ENCODE assay signal across 8 cellular contexts in genomic region chr14:104138098-104138890, GRCh38. TPM values are rescaled to one million over a fixed set of nuclear protein-coding genes. Genes with fewer than 3 reads are reported as not detected.
DNase-seq lines count a peak whose midpoint lies in the region; ATAC-seq, FAIRE-seq and TF ChIP-seq lines count a peak whose summit lies in the region.

Gene KIF26A, plus strand, starts transcription at chr14:104138587. Its CDS starts 136 bp downstream, at chr14:104138723.

- H3K27ac Mint-ChIP-seq in naive thymus-derived CD8-positive, alpha-beta T cell = no peak within 1 kb of the TSS

- peak within 1 kb of the TSS; percentile 43 for H4K8ac ChIP-seq in H1 (ENCODE audit: extremely low read depth, insufficient read depth, low read length)

- peak within 1 kb of the TSS; percentile 85 for H3K4ac ChIP-seq in H1 (replicated peaks; ENCODE audit: insufficient read length, low read depth, low read length)

- H3K9me3 ChIP-seq in RWPE2 (ENCODE audit: severe bottlenecking) (no peaks in the 10 kb centered on the region), H1 (ENCODE audit: insufficient read depth in 2 of 2, low read depth in 1 of 2, low read length in 1 of 2) (no peaks in the 10 kb centered on the region)

- no peaks in the 10 kb centered on the region for H3K9me3 Mint-ChIP-seq in naive thymus-derived CD8-positive, alpha-beta T cell

- no peak within 1 kb of the TSS for H3K14ac ChIP-seq in H1 (ENCODE audit: insufficient read length)

- CTCF ChIA-PET in H1 (lab: Charles Lee; ENCODE audit: partially characterized antibody) = interaction anchor here (0.6 to 1.9 kb wide), 14 partner anchors 10 to 1251 kb away, joined by 3 to 6 read pairs (median 3); no protein-coding TSS in a partner anchor

- H3K18ac ChIP-seq in H1 (ENCODE audit: extremely low read depth, low read length) = peak within 1 kb of the TSS; percentile 60

- H3K27ac ChIP-seq in RWPE2 (ENCODE audit: poor library complexity, severe bottlenecking) (no peak within 1 kb of the TSS), H1 (ENCODE audit: low read depth, low read length) (no peak within 1 kb of the TSS)

- peak within 1 kb of the TSS; percentile 83 to 88 for H3K4me2 ChIP-seq in H1 (ENCODE audit: insufficient read depth in 1 of 2, low read depth in 2 of 2, low read length in 2 of 2)

- no peak within 1 kb of the TSS; the same call in 1 of the 2 replicates for H2BK5ac ChIP-seq in H1 (ENCODE audit: low read depth, low read length)

- TF ChIP-seq EP300 in H1 (IDR thresholded peaks at IDR 0.05; ENCODE audit: borderline replicate concordance in 1 of 2, low read depth in 2 of 2, low read length in 2 of 2) = no peak

- peaks cover 11 to 42% of the 10 kb centered on the region in 2 experiments; a peak in 3 of 4 replicates for H3K79me2 ChIP-seq in H1 (ENCODE audit: control insufficient read depth in 1 of 2, insufficient read depth in 2 of 2, low read length in 2 of 2)

- H4K20me1 ChIP-seq in H1 (replicated peaks in 1 of 2; ENCODE audit: control insufficient read depth in 1 of 2, insufficient read depth in 2 of 2, low read length in 2 of 2) = peaks cover 16 to 25% of the 10 kb centered on the region in 2 experiments

- no peak for FAIRE-seq in H1 (lab: Jason Lieb, UNC)

- H3K36me3 Mint-ChIP-seq in naive thymus-derived CD8-positive, alpha-beta T cell = no peaks in the 10 kb centered on the region

- peak within 1 kb of the TSS; percentile 6 for H2BK120ac ChIP-seq in H1 (replicated peaks; ENCODE audit: low read depth, low read length)

- no peak within 1 kb of the TSS for H2AFZ ChIP-seq in H1 (ENCODE audit: low read length)

- peak within 1 kb of the TSS; percentile 9 for H3K56ac ChIP-seq in H1 (replicated peaks; ENCODE audit: insufficient read length, low read depth, low read length)

- POLR2A ChIA-PET in H1 (lab: Charles Lee; ENCODE audit: partially characterized antibody) = interaction anchor here (1.4 kb wide), 1 partner anchor 14 kb away, joined by 3 read pairs; no protein-coding TSS in a partner anchor
- POLR2A ChIA-PET in naive thymus-derived CD8-positive, alpha-beta T cell (lab: Charles Lee) = no interaction called here

- H4K5ac ChIP-seq in H1 (ENCODE audit: insufficient read length, low read depth, low read length) = peak within 1 kb of the TSS; percentile 48

- no peak for TF ChIP-seq CTCF in RWPE2 (IDR thresholded peaks at IDR 0.05; ENCODE audit: poor library complexity, severe bottlenecking)
- no peak for TF ChIP-seq CTCF in H1 (IDR thresholded peaks at IDR 0.05; ENCODE audit: control extremely low read depth in 1 of 3, insufficient read depth in 1 of 3, low read depth in 1 of 3, low read length in 3 of 3)

- no peak for TF ChIP-seq RAD21 in H1 (IDR thresholded peaks at IDR 0.05 in 1 of 2, conservative IDR thresholded peaks at IDR 0.05 in 1 of 2; ENCODE audit: low read depth in 2 of 2, low read length in 2 of 2)

- H3K27me3 ChIP-seq in RWPE2 (ENCODE audit: insufficient read depth, poor library complexity, severe bottlenecking) (peaks cover 65% of the 10 kb centered on the region), H1 (replicated peaks in 1 of 4; ENCODE audit: control insufficient read depth in 3 of 4, extremely low read depth in 1 of 4, insufficient read depth in 3 of 4, low read length in 3 of 4) (peaks cover 21 to 35% (median 27%) of the 10 kb centered on the region in 4 experiments)

- no peak for TF ChIP-seq POLR2A in H1 (IDR thresholded peaks at IDR 0.05; ENCODE audit: control extremely low read depth in 1 of 2, low read depth in 2 of 2, low read length in 2 of 2)

- H2BK12ac ChIP-seq in H1 (ENCODE audit: low read depth, low read length) = peak within 1 kb of the TSS; percentile 60; the same call in 1 of the 2 replicates

- H3K23me2 ChIP-seq in H1 (ENCODE audit: low read depth, low read length) = peaks cover 31% of the 10 kb centered on the region

- ATAC-seq in RWPE2 (ENCODE audit: low read depth) = peak; percentile 30
- peak; percentile 58 to 65 for ATAC-seq in naive thymus-derived CD8-positive, alpha-beta T cell
- ATAC-seq in GM19455 (IDR thresholded peaks at IDR 0.05; ENCODE audit: unreplicated experiment) = no peak
- ATAC-seq in GM18511 (IDR thresholded peaks at IDR 0.05; ENCODE audit: unreplicated experiment) = no peak
- ATAC-seq in HG02885 (IDR thresholded peaks at IDR 0.05; ENCODE audit: poor library complexity, unreplicated experiment) = no peak

- peak within 1 kb of the TSS; percentile 93 for H4K91ac ChIP-seq in H1 (replicated peaks; ENCODE audit: insufficient read length, low read length)

- peak within 1 kb of the TSS; percentile 40 to 72 (median 64) for H3K4me3 Mint-ChIP-seq in naive thymus-derived CD8-positive, alpha-beta T cell

- no peak within 1 kb of the TSS for H2BK20ac ChIP-seq in H1 (ENCODE audit: low read length)

- 2% methylated on average over 47 of the region's 103 CpGs; no CpG with 5 or more reads in 1 of the 2 experiments for WGBS in H1 (ENCODE audit: extremely low coverage in 1 of 2, insufficient coverage in 1 of 2, insufficient read length in 1 of 2, insufficient replicate concordance in 2 of 2, low coverage in 1 of 2, low lambda C conversion rate in 2 of 2, missing lambda C conversion rate in 1 of 2), 2 experiments

- DNase-seq in NCI-H1417 (lab: John Stamatoyannopoulos, UW) (peak; percentile 63 to 88 (median 84)), NCI-H1417 treated with DMSO at 0.1 percent for 48 hours (lab: John Stamatoyannopoulos, UW) (no peak), RWPE2 (ENCODE audit: low spot score) (peak; percentile 73), H1 (ENCODE audit: low read depth in 1 of 2, low spot score in 2 of 2) (peak in 1 of 2 experiments; percentile 85)
- DNase-seq in naive thymus-derived CD8-positive, alpha-beta T cell = peak in 7 of 10 donors; percentile 9 to 65 (median 27)

- no peak within 1 kb of the TSS for H2AK5ac ChIP-seq in H1 (ENCODE audit: low read depth, low read length)

- no peaks in the 10 kb centered on the region for H3K4me1 ChIP-seq in RWPE2 (ENCODE audit: insufficient read depth, poor library complexity, severe bottlenecking)
- H3K4me1 ChIP-seq in H1 (replicated peaks in 1 of 4; ENCODE audit: control insufficient read depth in 3 of 4, insufficient read depth in 4 of 4, low read length in 3 of 4) = peaks cover 0 to 44% (median 31%) of the 10 kb centered on the region in 4 experiments; a peak in 6 of 7 replicates

- H3K36me3 ChIP-seq in RWPE2 (ENCODE audit: low read depth) = no peaks in the 10 kb centered on the region
- no peaks in the 10 kb centered on the region; a peak in 2 of 8 replicates for H3K36me3 ChIP-seq in H1 (ENCODE audit: control insufficient read depth in 2 of 4, insufficient read depth in 4 of 4, low read length in 3 of 4)

- H2BK15ac ChIP-seq in H1 (ENCODE audit: low read length) = no peak within 1 kb of the TSS

- H3K23ac ChIP-seq in H1 (ENCODE audit: insufficient read length) = no peak within 1 kb of the TSS

- peak within 1 kb of the TSS in 2 of 4 experiments; percentile 25 to 50; a peak in 2 of 7 replicates for H3K9ac ChIP-seq in H1 (replicated peaks in 1 of 4; ENCODE audit: extremely low read depth in 1 of 4, low read depth in 3 of 4, low read length in 3 of 4)

- peaks cover 11% of the 10 kb centered on the region for H3K79me1 ChIP-seq in H1 (ENCODE audit: low read depth, low read length)

- H3K4me1 Mint-ChIP-seq in naive thymus-derived CD8-positive, alpha-beta T cell = peaks cover 2 to 9% (median 7%) of the 10 kb centered on the region in 4 donors

- peak within 1 kb of the TSS; percentile 39 for H3K4me3 ChIP-seq in RWPE2 (ENCODE audit: severe bottlenecking)
- H3K4me3 ChIP-seq in H1 (ENCODE audit: extremely low read depth in 1 of 4, insufficient read depth in 2 of 4, low read depth in 3 of 4, low read length in 4 of 4) = peak within 1 kb of the TSS; percentile 61 to 88 (median 64)

- H3K27me3 Mint-ChIP-seq in naive thymus-derived CD8-positive, alpha-beta T cell = peaks cover 5 to 48% (median 28%) of the 10 kb centered on the region in 5 donors

TF ChIP-seq in H1, 55 proteins besides CTCF, POLR2A, EP300 and RAD21:
- peak; percentile 83; the same call in 1 of the 2 replicates for TF ChIP-seq E2F6 (IDR thresholded peaks at IDR 0.05)
- TF ChIP-seq HDAC2 (IDR thresholded peaks at IDR 0.05; ENCODE audit: borderline replicate concordance in 1 of 2, low read depth in 2 of 2, low read length in 2 of 2) = no peak; a peak in 1 of 4 replicates
- TF ChIP-seq NRF1 (IDR thresholded peaks at IDR 0.05; ENCODE audit: low read depth, low read length) = peak; percentile 66
- peak; percentile 36; the same call in 1 of the 2 replicates for TF ChIP-seq PHF8 (conservative IDR thresholded peaks at IDR 0.05; ENCODE audit: low read depth, low read length)
- peak; percentile 69; the same call in 1 of the 2 replicates for TF ChIP-seq RBBP5 (IDR thresholded peaks at IDR 0.05; ENCODE audit: borderline replicate concordance, low read depth, low read length)
- TF ChIP-seq SIRT6 (IDR thresholded peaks at IDR 0.05; ENCODE audit: low read length) = no peak
- TF ChIP-seq KDM5A (IDR thresholded peaks at IDR 0.05; ENCODE audit: low read length) = no peak
- peak; percentile 83 for TF ChIP-seq KDM4A (IDR thresholded peaks at IDR 0.05; ENCODE audit: low read depth, low read length, severe bottlenecking)

RNA-seq across cellular contexts. Expression of gene KIF26A, which starts in this region (rescaled TPM):
- 41.6 and 42.3 TPM in 2 replicates for total RNA-seq in H1 (2021; fragmentation: NEBNext Ultra II Directional; extraction: Animal tissue kit (Norgen Biotek cat#: 25700))
- 11.5 and 25.9 TPM in 2 replicates for polyA plus RNA-seq in H1 (2011; rRNA removed)
- 18.3 TPM for polyA plus RNA-seq in H1 (2011; cell fraction: cytosol; rRNA removed)
- 49.7 TPM for polyA plus RNA-seq in H1 (2011; cell fraction: nucleus; rRNA removed)
- polyA plus RNA-seq in H1 (2012, experiment 1 of 2) = 14.7 to 22.6 TPM (median 20.0 TPM) in 4 replicates
- polyA plus RNA-seq in H1 (2012, experiment 2 of 2) = 16.2 TPM
- polyA plus RNA-seq in H1 (2013, experiment 1 of 2) = 13.6 TPM
- polyA plus RNA-seq in H1 (2013, experiment 2 of 2) = 12.8 TPM
- polyA minus RNA-seq in H1 (2011; rRNA and poly(A)+ RNA removed) = 2.8 and 6.1 TPM in 2 replicates
- 24.9 TPM for polyA minus RNA-seq in H1 (2011; cell fraction: cytosol; rRNA and poly(A)+ RNA removed)
- 24.4 TPM for polyA minus RNA-seq in H1 (2011; cell fraction: nucleus; rRNA and poly(A)+ RNA removed)
- under 1 TPM; 0.10 to 0.11 TPM for total RNA-seq in naive thymus-derived CD8-positive, alpha-beta T cell
- polyA plus RNA-seq in naive thymus-derived CD8-positive, alpha-beta T cell = not detected

Comparison
In these comparisons a context has a peak if more than half of its experiments do, and no peak if none do; other contexts are left out.
1. RNA of gene KIF26A (total RNA-seq): 41.6 to 42.3 TPM in H1; 0.10 to 0.11 TPM in naive thymus-derived CD8-positive, alpha-beta T cell; every median in the first group is over 10 times any median in the second.
2. RNA of gene KIF26A (polyA plus RNA-seq): 11.5 to 49.7 TPM in H1; not detected in naive thymus-derived CD8-positive, alpha-beta T cell; every median in the first group is over 10 times any median in the second.
3. Peak in DNase-seq and ATAC-seq in naive thymus-derived CD8-positive, alpha-beta T cell; RNA of the gene not detected or under 1 TPM.